In the genomic region with DNA sequence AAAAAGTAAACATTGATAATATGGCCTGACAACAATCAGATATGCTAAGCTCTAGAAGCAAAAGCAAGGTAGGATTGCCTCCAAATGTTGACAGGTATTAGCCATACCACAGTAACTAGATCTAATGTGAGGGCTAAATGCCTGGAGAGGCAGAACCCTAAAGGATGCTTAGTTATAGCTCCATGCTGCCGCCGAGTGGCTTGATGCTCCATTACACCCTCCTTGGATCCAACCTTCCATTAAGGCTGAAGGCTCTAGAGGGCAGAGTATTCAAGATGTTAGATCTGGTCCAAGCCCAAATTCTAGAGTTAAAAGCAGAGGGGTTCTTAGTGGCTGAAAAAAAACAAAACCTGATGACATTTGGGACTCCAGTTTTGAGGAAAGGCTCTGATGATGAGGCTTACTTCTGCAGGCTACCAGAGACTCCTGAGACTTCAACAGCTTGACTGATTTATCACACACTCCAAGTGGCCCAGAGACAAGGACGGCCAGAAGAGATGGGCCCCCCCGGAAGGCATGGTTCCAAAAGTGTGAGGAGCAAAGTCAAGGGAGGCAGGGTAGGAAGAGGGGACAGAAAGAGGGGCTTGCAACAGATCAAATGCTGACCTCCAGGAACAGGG, we compare ENCODE assay signal across 9 cellular contexts. TPM values are rescaled to one million over a fixed set of nuclear protein-coding genes. Genes with fewer than 3 reads are reported as not detected.
DNase-seq lines count a peak whose midpoint lies in the region; ATAC-seq, FAIRE-seq and TF ChIP-seq lines count a peak whose summit lies in the region.
"Had no signal": no experiment of that assay in that cellular context is flagged by ENCODE, and none has a peak within 500 bp of the region (broad histone marks: within the 10 kb centered on the region; RNA-seq: fewer than 3 reads in every experiment).

No MANE protein-coding gene starts in this region.

- no peak overlapping the region for H3K4me3 Mint-ChIP-seq in activated T-cell treated with anti-CD3 and anti-CD28 coated beads, Interleukin-2, amount 50 U/mL, for 4 hours

- DNase-seq in CD1c-positive myeloid dendritic cell (ENCODE audit: extremely low spot score), result peak; percentile 72
- peak; percentile 48 for DNase-seq in HTR-8/SVneo (ENCODE audit: insufficient read length, low spot score)
- DNase-seq in Panc1 (ENCODE audit: low read depth, low spot score), result peak; percentile 45
- DNase-seq in activated T-cell treated with anti-CD3 and anti-CD28 coated beads, Interleukin-2, amount 50 U/mL, for 4 hours, result peak; percentile 57
- DNase-seq in fibroblast of peridontal ligament (ENCODE audit: extremely low read depth), result peak; percentile 71
- peak in 51 of 56 donors; percentile 7 to 89 (median 61) for DNase-seq in nucleus accumbens (lab: John Stamatoyannopoulos, UW)
- DNase-seq in tibial nerve (ENCODE audit: low spot score in 2 of 2), result peak; percentile 17 to 62

- peaks cover 50% of the 10 kb centered on the region for H3K36me3 Mint-ChIP-seq in activated T-cell treated with anti-CD3 and anti-CD28 coated beads, Interleukin-2, amount 50 U/mL, for 4 hours (ENCODE audit: insufficient read depth)

- in situ Hi-C loops in Panc1 (cut with HindIII; ENCODE audit: low pct_unique_long_range_greater_than_20kb, low sequenced_read_pairs), result no loop called here

- peak; percentile 74 for ATAC-seq in GM19035 (IDR thresholded peaks at IDR 0.05; ENCODE audit: unreplicated experiment)
- ATAC-seq in Panc1, result peak; percentile 87
- peak; percentile 78 to 81 for ATAC-seq in activated T-cell treated with anti-CD3 and anti-CD28 coated beads, Interleukin-2, amount 50 U/mL, for 4 hours

- intact Hi-C loops in Panc1 (cut with micrococcal nuclease; ENCODE audit: unreplicated experiment), result loop anchor here (10.0 kb wide), 1 partner anchor 322 kb away; no protein-coding TSS in a partner anchor

- H3K4me3 ChIP-seq in Panc1 (ENCODE audit: low read depth in 2 of 2, low read length in 2 of 2) (no peak overlapping the region), tibial nerve (no peak overlapping the region)

- POLR2A ChIA-PET in Panc1 (lab: Charles Lee), result no interaction called here

- TF ChIP-seq CTCF in Panc1 (IDR thresholded peaks at IDR 0.05) (peak; percentile 80), tibial nerve (IDR thresholded peaks at IDR 0.05) (peak; percentile 38 to 64 (median 58))

- 34 to 36% methylated on average over 4 of the region's 4 CpGs for WGBS in tibial nerve, 2 donors

- H3K27me3 ChIP-seq in Panc1 (ENCODE audit: control insufficient read depth, insufficient read depth, low read length) (no peaks in the 10 kb centered on the region), tibial nerve (no peaks in the 10 kb centered on the region)

- H3K4me1 Mint-ChIP-seq in activated T-cell treated with anti-CD3 and anti-CD28 coated beads, Interleukin-2, amount 50 U/mL, for 4 hours (ENCODE audit: low read depth), result peaks cover 44% of the 10 kb centered on the region

- FAIRE-seq in HTR-8/SVneo (lab: Jason Lieb, UNC), result no peak

- no peaks in the 10 kb centered on the region for H3K9me3 ChIP-seq in Panc1 (ENCODE audit: control insufficient read depth, insufficient read depth, low read depth, low read length)
- H3K9me3 ChIP-seq in tibial nerve, result no peaks in the 10 kb centered on the region

- H3K27ac ChIP-seq in Panc1 (ENCODE audit: low read length) (no peak overlapping the region), tibial nerve (no peak overlapping the region)

- no peaks in the 10 kb centered on the region for H3K9me3 Mint-ChIP-seq in activated T-cell treated with anti-CD3 and anti-CD28 coated beads, Interleukin-2, amount 50 U/mL, for 4 hours

- TF ChIP-seq EP300 in tibial nerve (IDR thresholded peaks at IDR 0.05), result no peak

- H3K36me3 ChIP-seq in Panc1 (ENCODE audit: control insufficient read depth, insufficient read depth, low read length) (no peaks in the 10 kb centered on the region), tibial nerve (no peaks in the 10 kb centered on the region)

- H3K4me1 ChIP-seq in Panc1 (ENCODE audit: control insufficient read depth, insufficient read depth, low read length) (no peaks in the 10 kb centered on the region), tibial nerve (peaks cover 0 to 3% (median 0%) of the 10 kb centered on the region in 4 donors)

- no peaks in the 10 kb centered on the region for H3K27me3 Mint-ChIP-seq in activated T-cell treated with anti-CD3 and anti-CD28 coated beads, Interleukin-2, amount 50 U/mL, for 4 hours (ENCODE audit: low read depth)

- no TSS peak for BruUV-seq in Panc1 (replicated peaks; lab: Mats Ljungman, UMichigan)

- no peak for TF ChIP-seq POLR2A in tibial nerve (IDR thresholded peaks at IDR 0.05)

- CTCF ChIA-PET in Panc1 (lab: Charles Lee), result interaction anchor here (0.5 to 1.2 kb wide), 2 partner anchors 178 to 319 kb away, joined by 4 to 8 read pairs; no protein-coding TSS in a partner anchor

RNA-seq across cellular contexts. Expression of a gene that starts 21.8 kb away (rescaled TPM):
- total RNA-seq in Panc1 (2021; ENCODE audit: unreplicated experiment) (0.28 TPM), tibial nerve (not detected)
- not detected for polyA plus RNA-seq in Panc1 (2012; ENCODE audit: insufficient read length)
- total RNA-seq in activated T-cell treated with anti-CD3 and anti-CD28 coated beads, Interleukin-2, amount 50 U/mL, for 4 hours, result under 1 TPM; 0.11 to 0.23 (median 0.21) TPM
- total RNA-seq: activated CD8-positive, alpha-beta memory T cell treated with anti-CD3 and anti-CD28 coated beads for 36 hours had no signal

RNA-seq across cellular contexts. Expression of a gene that starts 55.3 kb away (rescaled TPM):
- total RNA-seq in Panc1 (2021; ENCODE audit: unreplicated experiment), result 1.5 TPM
- polyA plus RNA-seq in Panc1 (2012; ENCODE audit: insufficient read length), result not detected
- 100 to 1,000 TPM; 617 to 663 (median 631) TPM for total RNA-seq in activated T-cell treated with anti-CD3 and anti-CD28 coated beads, Interleukin-2, amount 50 U/mL, for 4 hours
- total RNA-seq in tibial nerve, result 10 to 100 TPM; 18.1 to 62.7 (median 22.4) TPM

Comparison
In these comparisons a context has a peak if more than half of its experiments do, and no peak if none do; other contexts are left out.
1. RNA of a gene that starts 55.3 kb away (total RNA-seq): 617 to 663 TPM in activated T-cell treated with anti-CD3 and anti-CD28 coated beads, Interleukin-2, amount 50 U/mL, for 4 hours; 18.1 to 62.7 TPM in tibial nerve and 1.5 TPM in Panc1 (single experiment); every median in the first group is over 4 times any median in the second.
2. Peak in every context shown above with its lines, with median percentiles within 50 percentile points of each other: DNase-seq and ATAC-seq.